7 cellular contexts compared by ENCODE assay signal in genomic region chr10:73911553-73912004, GRCh38. TPM values are rescaled to one million over a fixed set of nuclear protein-coding genes. Genes with fewer than 3 reads are reported as not detected.
A peak's percentile ranks its signal among the peaks of the same experiment; 100 is the strongest.
DNase-seq lines count a peak whose midpoint lies in the region; ATAC-seq and TF ChIP-seq lines count a peak whose summit lies in the region.

No MANE protein-coding gene starts in this region.

- peak overlapping the region; percentile 95 for H3K4me3 Mint-ChIP-seq in HFFc6
- peak overlapping the region; percentile 68 for H3K4me3 Mint-ChIP-seq in activated T-helper 17 cell treated with anti-CD3 and anti-CD28 coated beads, Interleukin-2, amount 50 U/mL, for 72 hours
- H3K4me3 Mint-ChIP-seq in stimulated activated memory B cell treated with anti-CD40 and anti-IgM and Interleukin-4, amounts not matched to agents 10 μg/mL and 1 μg/mL and 100 μg/mL, for 72 hours: peak overlapping the region; percentile 89

- no peaks in the 10 kb centered on the region for H3K9me3 ChIP-seq in iPS-18c (ENCODE audit: control insufficient read depth, insufficient read depth, low read length)

- H3K36me3 Mint-ChIP-seq in HFFc6 (ENCODE audit: low read depth): peaks cover 42% of the 10 kb centered on the region
- no peaks in the 10 kb centered on the region for H3K36me3 Mint-ChIP-seq in activated T-helper 17 cell treated with anti-CD3 and anti-CD28 coated beads, Interleukin-2, amount 50 U/mL, for 72 hours (ENCODE audit: low read depth)
- no peaks in the 10 kb centered on the region for H3K36me3 Mint-ChIP-seq in stimulated activated memory B cell treated with anti-CD40 and anti-IgM and Interleukin-4, amounts not matched to agents 10 μg/mL and 1 μg/mL and 100 μg/mL, for 72 hours

- peaks cover 2% of the 10 kb centered on the region for H3K27me3 Mint-ChIP-seq in HFFc6 (ENCODE audit: insufficient read depth)
- peaks cover 10% of the 10 kb centered on the region for H3K27me3 Mint-ChIP-seq in activated T-helper 17 cell treated with anti-CD3 and anti-CD28 coated beads, Interleukin-2, amount 50 U/mL, for 72 hours
- H3K27me3 Mint-ChIP-seq in stimulated activated memory B cell treated with anti-CD40 and anti-IgM and Interleukin-4, amounts not matched to agents 10 μg/mL and 1 μg/mL and 100 μg/mL, for 72 hours: peaks cover 7% of the 10 kb centered on the region

- peak overlapping the region; percentile 78 for H3K4me3 ChIP-seq in iPS-18c (ENCODE audit: insufficient read depth, low read depth, low read length)

- DNase-seq in HFFc6 (no peak), NCI-H1092 (lab: John Stamatoyannopoulos, UW) (no peak)

- peak overlapping the region; percentile 83 for H3K27ac Mint-ChIP-seq in HFFc6
- no peak overlapping the region for H3K27ac Mint-ChIP-seq in activated T-helper 17 cell treated with anti-CD3 and anti-CD28 coated beads, Interleukin-2, amount 50 U/mL, for 72 hours
- peak overlapping the region; percentile 57 for H3K27ac Mint-ChIP-seq in stimulated activated memory B cell treated with anti-CD40 and anti-IgM and Interleukin-4, amounts not matched to agents 10 μg/mL and 1 μg/mL and 100 μg/mL, for 72 hours

- H3K4me1 Mint-ChIP-seq in HFFc6 (ENCODE audit: low read depth): peaks cover 65% of the 10 kb centered on the region
- H3K4me1 Mint-ChIP-seq in activated T-helper 17 cell treated with anti-CD3 and anti-CD28 coated beads, Interleukin-2, amount 50 U/mL, for 72 hours: peaks cover 10% of the 10 kb centered on the region
- peaks cover 48% of the 10 kb centered on the region for H3K4me1 Mint-ChIP-seq in stimulated activated memory B cell treated with anti-CD40 and anti-IgM and Interleukin-4, amounts not matched to agents 10 μg/mL and 1 μg/mL and 100 μg/mL, for 72 hours

- ATAC-seq in activated T-helper 17 cell treated with anti-CD3 and anti-CD28 coated beads, Interleukin-2, amount 50 U/mL, for 72 hours (replicated peaks): no peak
- no peak for ATAC-seq in stimulated activated memory B cell treated with anti-CD40 and anti-IgM and Interleukin-4, amounts not matched to agents 10 μg/mL and 1 μg/mL and 100 μg/mL, for 72 hours
- ATAC-seq in GM19023 (IDR thresholded peaks at IDR 0.05; ENCODE audit: unreplicated experiment) (no peak), HG03097 (IDR thresholded peaks at IDR 0.05; ENCODE audit: low FRiP score, unreplicated experiment) (no peak)

- no peak for TF ChIP-seq CTCF in HFFc6 (IDR thresholded peaks at IDR 0.05)

- peaks cover 10% of the 10 kb centered on the region; the same call in 1 of the 2 replicates for H3K9me3 Mint-ChIP-seq in HFFc6
- no peaks in the 10 kb centered on the region for H3K9me3 Mint-ChIP-seq in activated T-helper 17 cell treated with anti-CD3 and anti-CD28 coated beads, Interleukin-2, amount 50 U/mL, for 72 hours
- no peaks in the 10 kb centered on the region for H3K9me3 Mint-ChIP-seq in stimulated activated memory B cell treated with anti-CD40 and anti-IgM and Interleukin-4, amounts not matched to agents 10 μg/mL and 1 μg/mL and 100 μg/mL, for 72 hours

RNA-seq across cellular contexts. Expression of gene PLAU, which starts 0.6 kb away (rescaled TPM):
- 10 to 100 TPM; 14.0 to 25.5 (median 24.0) TPM for total RNA-seq in HFFc6 (2021; fragmentation: NEBNext Ultra II Directional; extraction: Animal tissue kit (Norgen Biotek cat#: 25700))
- total RNA-seq in activated T-helper 17 cell treated with anti-CD3 and anti-CD28 coated beads, Interleukin-2, amount 50 U/mL, for 72 hours: under 1 TPM; 0.37 to 0.67 TPM

RNA-seq across cellular contexts. Expression of gene CAMK2G, which starts 37.2 kb away (rescaled TPM):
- total RNA-seq in HFFc6 (2021; fragmentation: NEBNext Ultra II Directional; extraction: Animal tissue kit (Norgen Biotek cat#: 25700)): 10 to 100 TPM; 24.6 to 33.1 (median 28.1) TPM
- 10 to 100 TPM; 19.5 to 23.2 TPM for total RNA-seq in activated T-helper 17 cell treated with anti-CD3 and anti-CD28 coated beads, Interleukin-2, amount 50 U/mL, for 72 hours

Comparison
In these comparisons a context has a peak if more than half of its experiments do, and no peak if none do; other contexts are left out.
1. RNA of gene PLAU, which starts 0.6 kb away (total RNA-seq): 14.0 to 25.5 TPM in HFFc6; 0.37 to 0.67 TPM in activated T-helper 17 cell treated with anti-CD3 and anti-CD28 coated beads, Interleukin-2, amount 50 U/mL, for 72 hours; every median in the first group is over 4 times any median in the second.
2. Peak in every context shown above with its lines, with median percentiles within 50 percentile points of each other: H3K4me3 Mint-ChIP-seq.